ENCODE assay signal across 20 cellular contexts in genomic region chr6:133504761-133505160, GRCh38.
A peak's percentile ranks its signal among the peaks of the same experiment; 100 is the strongest.
DNase-seq lines count a peak whose midpoint lies in the region; ATAC-seq and TF ChIP-seq lines count a peak whose summit lies in the region.
"Had no signal": no experiment of that assay in that cellular context is flagged by ENCODE, and none has a peak within 500 bp of the region (broad histone marks: within the 10 kb centered on the region; RNA-seq: fewer than 3 reads in every experiment).

No MANE protein-coding gene starts in this region.

- no peaks in the 10 kb centered on the region for H3K27me3 Mint-ChIP-seq in mesothelial cell of epicardium (ENCODE audit: low read depth)
- no peaks in the 10 kb centered on the region for H3K27me3 Mint-ChIP-seq in activated CD4-positive, alpha-beta memory T cell treated with anti-CD3 and anti-CD28 coated beads, Interleukin-2, amount 10 ng/mL, durations not matched to agents 7 days and 5 days

- DNase-seq in left cardiac atrium (peak; percentile 24), cardiac septum (ENCODE audit: low spot score) (no peak), dedifferentiated amniotic fluid mesenchymal stem cell (ENCODE audit: extremely low spot score) (peak; percentile 31), mesothelial cell of epicardium (ENCODE audit: low spot score in 2 of 2, unreplicated experiment in 2 of 2) (no peak), RKO (ENCODE audit: low spot score) (no peak)
- DNase-seq in activated CD4-positive, alpha-beta memory T cell treated with anti-CD3 and anti-CD28 coated beads, Interleukin-2, amount 10 ng/mL, durations not matched to agents 7 days and 5 days, result no peak
- DNase-seq: activated CD4-positive, alpha-beta T cell treated with anti-CD3 and anti-CD28 coated beads, Interleukin-2, amount 50 U/mL, for 4 hours; activated CD4-positive, CD25-positive, alpha-beta regulatory T cell; CD8-positive, alpha-beta T cell; H9; kidney; NCI-H187; psoas muscle; stimulated activated CD4-positive, alpha-beta T cell treated with anti-CD3 and anti-CD28 coated beads, Interleukin-1b, Interleukin-23, amount 100 ng/mL, for 48 hours; upper lobe of right lung had no signal

- CTCF ChIA-PET in activated CD4-positive, alpha-beta memory T cell treated with anti-CD3 and anti-CD28 coated beads, Interleukin-2, amount 10 ng/mL, durations not matched to agents 7 days and 5 days (lab: Charles Lee), result no interaction called here

- H3K9me3 Mint-ChIP-seq in mesothelial cell of epicardium, result no peaks in the 10 kb centered on the region
- H3K9me3 Mint-ChIP-seq in activated CD4-positive, alpha-beta memory T cell treated with anti-CD3 and anti-CD28 coated beads, Interleukin-2, amount 10 ng/mL, durations not matched to agents 7 days and 5 days, result no peaks in the 10 kb centered on the region
- H3K9me3 Mint-ChIP-seq: activated T-helper 2 cell treated with anti-CD3 and anti-CD28 coated beads, Interferon-gamma antibody, Interleukin-2, Interleukin-4, amounts not matched to agents 10 μg/mL and 5 μg/mL and 100 μg/mL, durations not matched to agents 14 hours and 24 hours and 36 hours; brain; CD8-positive, alpha-beta T cell; H9 had no signal

- H3K27ac Mint-ChIP-seq in mesothelial cell of epicardium, result peak overlapping the region; percentile 88
- no peak overlapping the region for H3K27ac Mint-ChIP-seq in activated CD4-positive, alpha-beta memory T cell treated with anti-CD3 and anti-CD28 coated beads, Interleukin-2, amount 10 ng/mL, durations not matched to agents 7 days and 5 days
- H3K27ac Mint-ChIP-seq: activated naive CD8-positive, alpha-beta T cell; activated T-helper 2 cell treated with anti-CD3 and anti-CD28 coated beads, Interferon-gamma antibody, Interleukin-2, Interleukin-4, amounts not matched to agents 10 μg/mL and 5 μg/mL and 100 μg/mL, durations not matched to agents 14 hours and 24 hours and 36 hours; CD8-positive, alpha-beta T cell; H9 had no signal

- H3K36me3 Mint-ChIP-seq in mesothelial cell of epicardium, result peaks cover 11% of the 10 kb centered on the region
- H3K36me3 Mint-ChIP-seq in activated CD4-positive, alpha-beta memory T cell treated with anti-CD3 and anti-CD28 coated beads, Interleukin-2, amount 10 ng/mL, durations not matched to agents 7 days and 5 days (ENCODE audit: low read depth), result no peaks in the 10 kb centered on the region
- H3K36me3 Mint-ChIP-seq: activated naive CD8-positive, alpha-beta T cell; CD8-positive, alpha-beta T cell had no signal

- ATAC-seq in left cardiac atrium (no peak), HG03565 (IDR thresholded peaks at IDR 0.05; ENCODE audit: unreplicated experiment) (no peak), GM19452 (IDR thresholded peaks at IDR 0.05; ENCODE audit: unreplicated experiment) (no peak)
- ATAC-seq: CD8-positive, alpha-beta T cell; psoas muscle; upper lobe of right lung had no signal

- intact Hi-C loops in left cardiac atrium (cut with DNase I) (loop anchor here in 1 of 2 donors (5.0 kb wide), 1 partner anchor 317 kb away; no protein-coding TSS in a partner anchor), cardiac septum (cut with DNase I) (loop anchor here (5.0 kb wide), 1 partner anchor 262 kb away; the partner anchor contains the start of gene EYA4)

- TF ChIP-seq CTCF in mesothelial cell of epicardium (IDR thresholded peaks at IDR 0.05; ENCODE audit: unreplicated experiment), result no peak

- POLR2A ChIA-PET in activated CD4-positive, alpha-beta memory T cell treated with anti-CD3 and anti-CD28 coated beads, Interleukin-2, amount 10 ng/mL, durations not matched to agents 7 days and 5 days (lab: Charles Lee), result no interaction called here

- H3K4me3 Mint-ChIP-seq in mesothelial cell of epicardium, result no peak overlapping the region
- H3K4me3 Mint-ChIP-seq in activated CD4-positive, alpha-beta memory T cell treated with anti-CD3 and anti-CD28 coated beads, Interleukin-2, amount 10 ng/mL, durations not matched to agents 7 days and 5 days, result no peak overlapping the region
- H3K4me3 Mint-ChIP-seq: activated naive CD8-positive, alpha-beta T cell; CD8-positive, alpha-beta T cell; H9 had no signal

- H3K4me1 Mint-ChIP-seq in mesothelial cell of epicardium, result peaks cover 67% of the 10 kb centered on the region
- H3K4me1 Mint-ChIP-seq in activated CD4-positive, alpha-beta memory T cell treated with anti-CD3 and anti-CD28 coated beads, Interleukin-2, amount 10 ng/mL, durations not matched to agents 7 days and 5 days, result no peaks in the 10 kb centered on the region

Comparison
In these comparisons a context has a peak if more than half of its experiments do, and no peak if none do; other contexts are left out.
1. DNase-seq: peak in left cardiac atrium (single experiment) and dedifferentiated amniotic fluid mesenchymal stem cell (single experiment); none in cardiac septum (single experiment), mesothelial cell of epicardium (0 of 2), activated CD4-positive, alpha-beta memory T cell treated with anti-CD3 and anti-CD28 coated beads, Interleukin-2, amount 10 ng/mL, durations not matched to agents 7 days and 5 days (single experiment) and RKO (single experiment).